In genomic region chr5:139711067-139711851, GRCh38 we compare ENCODE assay signal across 8 cellular contexts.
DNase-seq lines count a peak whose midpoint lies in the region; ATAC-seq and TF ChIP-seq lines count a peak whose summit lies in the region.

No MANE protein-coding gene starts in this region.

- ATAC-seq in T-helper 17 cell: peak; percentile 67
- peak; percentile 31 for ATAC-seq in body of pancreas

- intact Hi-C loops in body of pancreas (cut with DNase I): loop anchor here (5.0 kb wide), 1 partner anchor 51 kb away; no protein-coding TSS in a partner anchor

- H3K4me1 ChIP-seq in body of pancreas: peaks cover 37% of the 10 kb centered on the region
- H3K4me1 ChIP-seq in iPS-20b (ENCODE audit: insufficient read depth, low read length): peaks cover 27% of the 10 kb centered on the region
- peaks cover 38% of the 10 kb centered on the region for H3K4me1 ChIP-seq in smooth muscle cell (ENCODE audit: low read depth)

- no peaks in the 10 kb centered on the region for H3K27me3 ChIP-seq in body of pancreas
- peaks cover 21% of the 10 kb centered on the region for H3K27me3 ChIP-seq in iPS-20b (ENCODE audit: insufficient read depth, low read length)
- H3K27me3 ChIP-seq in smooth muscle cell (ENCODE audit: low read depth): no peaks in the 10 kb centered on the region

- no peaks in the 10 kb centered on the region for H3K36me3 Mint-ChIP-seq in T-helper 17 cell (ENCODE audit: low read depth)

- H4K20me1 ChIP-seq in smooth muscle cell (ENCODE audit: low read depth): no peaks in the 10 kb centered on the region

- TF ChIP-seq CTCF in GM12875 (IDR thresholded peaks at IDR 0.05; ENCODE audit: borderline replicate concordance, insufficient read depth, low read depth, low read length): peak; percentile 37; the same call in 1 of the 2 replicates
- TF ChIP-seq CTCF in body of pancreas (IDR thresholded peaks at IDR 0.05): peak in 1 of 7 experiments; percentile 2
- TF ChIP-seq CTCF in smooth muscle cell (IDR thresholded peaks at IDR 0.05; ENCODE audit: borderline replicate concordance, insufficient read depth, poor library complexity, severe bottlenecking): peak; percentile 8

- H3K4me2 ChIP-seq in smooth muscle cell: peak overlapping the region; percentile 98

- H3K4me3 ChIP-seq in GM12875 (ENCODE audit: low read depth, low read length) (peak overlapping the region; percentile 47), body of pancreas (no peak overlapping the region), iPS-20b (ENCODE audit: low read length) (peak overlapping the region; percentile 85), smooth muscle cell (peak overlapping the region; percentile 70)

- H3K27ac Mint-ChIP-seq in T-helper 17 cell: peak overlapping the region; percentile 77

- peaks cover 22% of the 10 kb centered on the region for H3K4me1 Mint-ChIP-seq in T-helper 17 cell

- no peak for TF ChIP-seq POLR2A in body of pancreas (IDR thresholded peaks at IDR 0.05)

- H2AFZ ChIP-seq in smooth muscle cell (ENCODE audit: low read depth): peak overlapping the region; percentile 36

- no peaks in the 10 kb centered on the region for H3K36me3 ChIP-seq in body of pancreas (replicated peaks in 1 of 2; ENCODE audit: insufficient read depth in 1 of 2, low read depth in 2 of 2)
- H3K36me3 ChIP-seq in iPS-20b (ENCODE audit: insufficient read depth, low read depth, low read length): no peaks in the 10 kb centered on the region
- H3K36me3 ChIP-seq in smooth muscle cell (ENCODE audit: low read depth): no peaks in the 10 kb centered on the region

- 1 to 2% methylated on average over 20 to 65 of the region's 65 CpGs for WGBS in body of pancreas, 2 donors
- under 1% methylated on average over 42 of the region's 65 CpGs for WGBS in smooth muscle cell (ENCODE audit: low lambda C conversion rate)

- H3K27ac ChIP-seq in body of pancreas (peak overlapping the region in 2 of 4 donors; percentile 10 to 42), iPS-20b (ENCODE audit: low read length) (no peak overlapping the region), smooth muscle cell (ENCODE audit: low read depth) (peak overlapping the region; percentile 91)

- DNase-seq in LHCN-M2 (ENCODE audit: low read depth) (peak; percentile 53), T-helper 17 cell (peak in 2 of 3 donors; percentile 37 to 46), body of pancreas (peak in 3 of 4 donors; percentile 40 to 51 (median 43)), smooth muscle cell (lab: John Stamatoyannopoulos, UW; ENCODE audit: unreplicated experiment) (peak; percentile 62), NCI-H774 (lab: John Stamatoyannopoulos, UW) (no peak), GM19240 (ENCODE audit: insufficient read length, low spot score) (no peak)

- H3K9me3 ChIP-seq in T-helper 17 cell (ENCODE audit: control insufficient read depth, low read length, poor library complexity, severe bottlenecking): no peaks in the 10 kb centered on the region
- H3K9me3 ChIP-seq in body of pancreas: no peaks in the 10 kb centered on the region
- H3K9me3 ChIP-seq in iPS-20b (ENCODE audit: insufficient read depth, low read depth, low read length): no peaks in the 10 kb centered on the region
- H3K9me3 ChIP-seq in smooth muscle cell (replicated peaks; ENCODE audit: low read depth): no peaks in the 10 kb centered on the region

- H3K4me3 Mint-ChIP-seq in T-helper 17 cell: peak overlapping the region; percentile 81

- H3K9ac ChIP-seq in iPS-20b (ENCODE audit: low read depth, low read length): peak overlapping the region; percentile 77; the same call in 1 of the 2 replicates
- peak overlapping the region; percentile 95 for H3K9ac ChIP-seq in smooth muscle cell (ENCODE audit: low read depth)

- no peaks in the 10 kb centered on the region for H3K79me2 ChIP-seq in smooth muscle cell (ENCODE audit: low read depth)

- H3K27me3 Mint-ChIP-seq in T-helper 17 cell: peaks cover 11% of the 10 kb centered on the region

- H3F3A ChIP-seq in smooth muscle cell (ENCODE audit: low read depth): peaks cover 11% of the 10 kb centered on the region

Comparison
In these comparisons a context has a peak if more than half of its experiments do, and no peak if none do; other contexts are left out.
1. H3K4me3 ChIP-seq: peak in GM12875 (single experiment), iPS-20b (single experiment) and smooth muscle cell (single experiment); none in body of pancreas (0 of 2).
2. DNase-seq: peak in LHCN-M2 (single experiment), T-helper 17 cell (2 of 3), body of pancreas (3 of 4) and smooth muscle cell (single experiment); none in NCI-H774 (single experiment) and GM19240 (single experiment).